ENCODE assay signal across 26 cellular contexts in the genomic region with DNA sequence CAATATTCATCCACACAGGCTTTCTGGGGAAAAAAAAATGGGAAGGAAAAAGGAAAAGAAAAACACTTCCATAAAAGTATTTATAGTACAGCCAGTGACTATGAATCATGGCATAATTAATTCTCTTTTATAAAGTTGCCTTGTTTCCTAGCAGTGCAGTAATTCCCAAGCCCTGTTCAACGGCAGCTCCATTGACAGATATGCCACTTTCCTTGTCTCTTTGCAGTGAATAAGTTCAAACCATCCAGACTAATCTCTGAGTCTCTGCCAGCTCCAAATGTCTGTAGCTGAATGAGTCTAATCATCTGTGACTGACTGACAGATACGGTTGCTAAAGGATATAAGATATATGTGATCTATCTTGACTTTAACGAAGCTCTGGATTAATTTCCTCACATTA. TPM values are rescaled to one million over a fixed set of nuclear protein-coding genes. Genes with fewer than 3 reads are reported as not detected.
DNase-seq lines count a peak whose midpoint lies in the region; ATAC-seq and TF ChIP-seq lines count a peak whose summit lies in the region.
"Had no signal": no experiment of that assay in that cellular context is flagged by ENCODE, and none has a peak within 500 bp of the region (broad histone marks: within the 10 kb centered on the region; RNA-seq: fewer than 3 reads in every experiment).

No MANE protein-coding gene starts in this region.

- no peak for TF ChIP-seq CTCF in PC-3 (conservative IDR thresholded peaks at IDR 0.05; ENCODE audit: low read depth, low read length)
- no peak for TF ChIP-seq CTCF in esophagus muscularis mucosa (IDR thresholded peaks at IDR 0.05)
- no peak for TF ChIP-seq CTCF in osteoblast (IDR thresholded peaks at IDR 0.05; ENCODE audit: extremely low read depth, low read depth, low read length)
- no peak for TF ChIP-seq CTCF in smooth muscle cell (IDR thresholded peaks at IDR 0.05; ENCODE audit: borderline replicate concordance, insufficient read depth, poor library complexity, severe bottlenecking)
- no peak for TF ChIP-seq CTCF in neural progenitor cell (IDR thresholded peaks at IDR 0.05)

- H3K79me2 ChIP-seq in PC-3 (ENCODE audit: low read length) = no peaks in the 10 kb centered on the region
- H3K79me2 ChIP-seq in osteoblast (ENCODE audit: insufficient read depth, low read length) = no peaks in the 10 kb centered on the region
- no peaks in the 10 kb centered on the region for H3K79me2 ChIP-seq in smooth muscle cell (ENCODE audit: low read depth)
- no peaks in the 10 kb centered on the region for H3K79me2 ChIP-seq in neural progenitor cell (ENCODE audit: low read depth)
- H3K79me2 ChIP-seq: parathyroid adenoma had no signal

- H3K36me3 Mint-ChIP-seq in immature natural killer cell = no peaks in the 10 kb centered on the region
- no peaks in the 10 kb centered on the region for H3K36me3 Mint-ChIP-seq in neural progenitor cell
- H3K36me3 Mint-ChIP-seq: naive thymus-derived CD8-positive, alpha-beta T cell; stimulated activated effector memory CD8-positive, alpha-beta T cell treated with anti-CD3 and anti-CD28 coated beads, Interleukin-12 subunit alpha, Interleukin-12 subunit beta, amount 100 ng/mL, for 72 hours had no signal

- H3K27me3 Mint-ChIP-seq in immature natural killer cell (ENCODE audit: low read depth in 3 of 3) (peaks cover 0 to 1% (median 0%) of the 10 kb centered on the region in 3 donors), neural progenitor cell (ENCODE audit: insufficient read depth, low read depth) (peaks cover 3% of the 10 kb centered on the region)
- H3K27me3 Mint-ChIP-seq: activated T-cell treated with anti-CD3 and anti-CD28 coated beads, Interleukin-2, amount 50 U/mL, for 24 hours had no signal

- no peak overlapping the region for H3K27ac Mint-ChIP-seq in immature natural killer cell
- no peak overlapping the region for H3K27ac Mint-ChIP-seq in neural progenitor cell
- H3K27ac Mint-ChIP-seq: activated CD8-positive, alpha-beta T cell treated with anti-CD3 and anti-CD28 coated beads, Interleukin-2, amount 10 ng/mL, durations not matched to agents 7 days and 5 days; activated T-cell treated with anti-CD3 and anti-CD28 coated beads, Interleukin-2, amount 50 U/mL, for 24 hours; H9; naive thymus-derived CD8-positive, alpha-beta T cell; stimulated activated effector memory CD8-positive, alpha-beta T cell treated with anti-CD3 and anti-CD28 coated beads, Interleukin-12 subunit alpha, Interleukin-12 subunit beta, amount 100 ng/mL, for 72 hours had no signal

- H3F3A ChIP-seq in PC-3 (ENCODE audit: low read length, unreplicated experiment) (no peaks in the 10 kb centered on the region), smooth muscle cell (ENCODE audit: low read depth) (no peaks in the 10 kb centered on the region), neural progenitor cell (ENCODE audit: low read depth) (no peaks in the 10 kb centered on the region)

- no peaks in the 10 kb centered on the region for H3K27me3 ChIP-seq in PC-3 (ENCODE audit: low read length)
- H3K27me3 ChIP-seq in esophagus muscularis mucosa = no peaks in the 10 kb centered on the region
- H3K27me3 ChIP-seq in osteoblast (ENCODE audit: insufficient read depth, low read length) = no peaks in the 10 kb centered on the region
- H3K27me3 ChIP-seq in smooth muscle cell (ENCODE audit: low read depth) = no peaks in the 10 kb centered on the region
- no peaks in the 10 kb centered on the region for H3K27me3 ChIP-seq in neural progenitor cell
- H3K27me3 ChIP-seq: adrenal gland, cardiac muscle cell, suprapubic skin had no signal

- H3K36me3 ChIP-seq in PC-3 (ENCODE audit: low read depth, low read length) (no peaks in the 10 kb centered on the region), esophagus muscularis mucosa (no peaks in the 10 kb centered on the region), osteoblast (ENCODE audit: insufficient read depth, low read length) (no peaks in the 10 kb centered on the region), smooth muscle cell (ENCODE audit: low read depth) (no peaks in the 10 kb centered on the region), neural progenitor cell (no peaks in the 10 kb centered on the region)
- H3K36me3 ChIP-seq: adrenal gland, cardiac muscle cell, suprapubic skin had no signal

- no peak overlapping the region for H3K9ac ChIP-seq in PC-3 (ENCODE audit: low read length)
- no peak overlapping the region for H3K9ac ChIP-seq in smooth muscle cell (ENCODE audit: low read depth)
- no peak overlapping the region for H3K9ac ChIP-seq in neural progenitor cell
- H3K9ac ChIP-seq: parathyroid adenoma had no signal

- H3K4me2 ChIP-seq in PC-3 (ENCODE audit: low read length) (no peak overlapping the region), osteoblast (ENCODE audit: insufficient read depth, low read length) (no peak overlapping the region), smooth muscle cell (no peak overlapping the region), neural progenitor cell (no peak overlapping the region)

- POLR2A ChIA-PET in PC-3 (lab: Charles Lee; ENCODE audit: unreplicated experiment) = interaction anchor here (0.5 kb wide), 1 partner anchor 76 kb away, joined by 5 read pairs; no protein-coding TSS in a partner anchor

- intact Hi-C loops in PC-3 (cut with micrococcal nuclease) (no loop called here), esophagus muscularis mucosa (cut with DNase I) (no loop called here)

- DNase-seq in COLO829 (ENCODE audit: low spot score) = peak; percentile 86
- DNase-seq in PC-3 = no peak
- no peak for DNase-seq in esophagus muscularis mucosa (ENCODE audit: extremely low spot score)
- peak; percentile 74 for DNase-seq in osteoblast (ENCODE audit: insufficient read length, low spot score, missing footprints)
- DNase-seq in immature natural killer cell = no peak
- DNase-seq in smooth muscle cell (lab: John Stamatoyannopoulos, UW; ENCODE audit: unreplicated experiment) = no peak
- DNase-seq in neural progenitor cell (ENCODE audit: low spot score) = no peak
- DNase-seq: activated CD4-positive, alpha-beta T cell treated with anti-CD3 and anti-CD28 coated beads for 1 hour; activated CD8-positive, alpha-beta T cell treated with anti-CD3 and anti-CD28 coated beads, Interleukin-2, amount 10 ng/mL, durations not matched to agents 7 days and 5 days; activated T-cell treated with anti-CD3 and anti-CD28 coated beads, Interleukin-2, amount 50 U/mL, for 24 hours; adrenal gland; H9; MM.1S; naive thymus-derived CD8-positive, alpha-beta T cell; NCI-H1436 treated with DMSO at 0.1 percent for 48 hours; stimulated activated CD4-positive, alpha-beta T cell treated with anti-CD3 and anti-CD28 coated beads, Interleukin-1b, Interleukin-23, amount 100 ng/mL, for 48 hours had no signal

- H3K4me1 ChIP-seq in PC-3 (ENCODE audit: insufficient read depth, low read length) (no peaks in the 10 kb centered on the region), esophagus muscularis mucosa (peaks cover 0 to 21% (median 17%) of the 10 kb centered on the region in 4 donors), osteoblast (ENCODE audit: insufficient read depth, low read length) (peaks cover 4% of the 10 kb centered on the region), smooth muscle cell (ENCODE audit: low read depth) (no peaks in the 10 kb centered on the region), neural progenitor cell (no peaks in the 10 kb centered on the region)

- no peak for TF ChIP-seq POLR2A in esophagus muscularis mucosa (IDR thresholded peaks at IDR 0.05; ENCODE audit: low read depth)

- H3K9me3 Mint-ChIP-seq in immature natural killer cell (peaks cover 0 to 6% (median 0%) of the 10 kb centered on the region in 6 donors), neural progenitor cell (no peaks in the 10 kb centered on the region)
- H3K9me3 Mint-ChIP-seq: activated T-cell treated with anti-CD3 and anti-CD28 coated beads, Interleukin-2, amount 50 U/mL, for 24 hours; H9; stimulated activated effector memory CD8-positive, alpha-beta T cell treated with anti-CD3 and anti-CD28 coated beads, Interleukin-12 subunit alpha, Interleukin-12 subunit beta, amount 100 ng/mL, for 72 hours had no signal

- H3K9me2 ChIP-seq in PC-3 (replicated peaks; ENCODE audit: low read length) = no peaks in the 10 kb centered on the region

- no peaks in the 10 kb centered on the region for H3K4me1 Mint-ChIP-seq in immature natural killer cell
- peaks cover 13% of the 10 kb centered on the region for H3K4me1 Mint-ChIP-seq in neural progenitor cell
- H3K4me1 Mint-ChIP-seq: naive thymus-derived CD8-positive, alpha-beta T cell; stimulated activated effector memory CD8-positive, alpha-beta T cell treated with anti-CD3 and anti-CD28 coated beads, Interleukin-12 subunit alpha, Interleukin-12 subunit beta, amount 100 ng/mL, for 72 hours had no signal

- H3K4me3 Mint-ChIP-seq in immature natural killer cell (no peak overlapping the region), neural progenitor cell (no peak overlapping the region)
- H3K4me3 Mint-ChIP-seq: activated CD8-positive, alpha-beta T cell treated with anti-CD3 and anti-CD28 coated beads, Interleukin-2, amount 10 ng/mL, durations not matched to agents 7 days and 5 days; activated T-cell treated with anti-CD3 and anti-CD28 coated beads, Interleukin-2, amount 50 U/mL, for 24 hours; H9; naive thymus-derived CD8-positive, alpha-beta T cell; stimulated activated effector memory CD8-positive, alpha-beta T cell treated with anti-CD3 and anti-CD28 coated beads, Interleukin-12 subunit alpha, Interleukin-12 subunit beta, amount 100 ng/mL, for 72 hours had no signal

- CTCF ChIA-PET in PC-3 (lab: Charles Lee) = no interaction called here

- no peaks in the 10 kb centered on the region for H4K20me1 ChIP-seq in PC-3 (ENCODE audit: low read length)
- H4K20me1 ChIP-seq in osteoblast (ENCODE audit: insufficient read depth, low read length) = no peaks in the 10 kb centered on the region
- no peaks in the 10 kb centered on the region for H4K20me1 ChIP-seq in smooth muscle cell (ENCODE audit: low read depth)
- no peaks in the 10 kb centered on the region for H4K20me1 ChIP-seq in neural progenitor cell (ENCODE audit: low read depth)

- H3K4me3 ChIP-seq in PC-3 (ENCODE audit: low read length) = no peak overlapping the region
- H3K4me3 ChIP-seq in esophagus muscularis mucosa = no peak overlapping the region
- H3K4me3 ChIP-seq in osteoblast (ENCODE audit: insufficient read depth, low read length) = no peak overlapping the region
- H3K4me3 ChIP-seq in smooth muscle cell = no peak overlapping the region
- no peak overlapping the region for H3K4me3 ChIP-seq in neural progenitor cell
- H3K4me3 ChIP-seq: adrenal gland, cardiac muscle cell, suprapubic skin had no signal

- H3K9me3 ChIP-seq in PC-3 (ENCODE audit: low read length) (no peaks in the 10 kb centered on the region), esophagus muscularis mucosa (no peaks in the 10 kb centered on the region), osteoblast (ENCODE audit: low read depth, low read length) (no peaks in the 10 kb centered on the region), smooth muscle cell (replicated peaks; ENCODE audit: low read depth) (no peaks in the 10 kb centered on the region), neural progenitor cell (ENCODE audit: low read depth) (no peaks in the 10 kb centered on the region)
- H3K9me3 ChIP-seq: adrenal gland, suprapubic skin had no signal

- peak; percentile 58 for ATAC-seq in PC-3
- no peak for ATAC-seq in HG03139 (IDR thresholded peaks at IDR 0.05; ENCODE audit: unreplicated experiment)
- ATAC-seq: activated CD8-positive, alpha-beta T cell treated with anti-CD3 and anti-CD28 coated beads, Interleukin-2, amount 10 ng/mL, durations not matched to agents 7 days and 5 days; naive thymus-derived CD8-positive, alpha-beta T cell; Right ventricle myocardium inferior; stimulated activated effector memory CD8-positive, alpha-beta T cell treated with anti-CD3 and anti-CD28 coated beads, Interleukin-12 subunit alpha, Interleukin-12 subunit beta, amount 100 ng/mL, for 72 hours had no signal

- 55% methylated on average over 3 of the region's 3 CpGs for WGBS in esophagus muscularis mucosa
- WGBS in smooth muscle cell (ENCODE audit: low lambda C conversion rate) = 48% methylated on average over 3 of the region's 3 CpGs

- H2AFZ ChIP-seq in PC-3 (ENCODE audit: low read length) (no peak overlapping the region), osteoblast (ENCODE audit: low read length) (no peak overlapping the region), smooth muscle cell (ENCODE audit: low read depth) (no peak overlapping the region), neural progenitor cell (replicated peaks) (no peak overlapping the region)
- H2AFZ ChIP-seq: parathyroid adenoma had no signal

- TF ChIP-seq EP300 in esophagus muscularis mucosa (IDR thresholded peaks at IDR 0.05) = no peak

- BruUV-seq in PC-3 (replicated peaks; lab: Mats Ljungman, UMichigan) = no TSS peak

- H3K27ac ChIP-seq in PC-3 (ENCODE audit: low read length) (no peak overlapping the region), esophagus muscularis mucosa (replicated peaks in 1 of 4) (peak overlapping the region; percentile 28 to 63 (median 58)), osteoblast (ENCODE audit: low read depth, low read length) (no peak overlapping the region), smooth muscle cell (ENCODE audit: low read depth) (no peak overlapping the region), neural progenitor cell (no peak overlapping the region)
- H3K27ac ChIP-seq: adrenal gland, cardiac muscle cell, epithelial cell of prostate, parathyroid adenoma, suprapubic skin had no signal

RNA-seq across cellular contexts. Expression of a gene that starts 52.9 kb away (rescaled TPM):
- not detected in 2 replicates for total RNA-seq in PC-3 (2014; rRNA removed)
- total RNA-seq in esophagus muscularis mucosa = under 1 TPM in 3 of 4 donors, not detected in 1; 0.78 to 0.86 (median 0.83) TPM
- total RNA-seq in osteoblast = not detected in 2 replicates
- not detected for polyA plus RNA-seq in immature natural killer cell
- total RNA-seq in smooth muscle cell = not detected in 2 replicates
- polyA plus RNA-seq in smooth muscle cell = 0.09 TPM in 1 of 2 replicates, not detected in the other
- not detected in 2 replicates for total RNA-seq in neural progenitor cell (ENCODE audit: low replicate concordance)
- total RNA-seq: activated CD8-positive, alpha-beta T cell treated with anti-CD3 and anti-CD28 coated beads, Interleukin-2, amount 10 ng/mL, durations not matched to agents 7 days and 5 days; cardiac muscle cell; dermis microvascular lymphatic vessel endothelial cell; H9; lung microvascular endothelial cell; naive thymus-derived CD8-positive, alpha-beta T cell; OCI-LY7; Right ventricle myocardium inferior; suprapubic skin had no signal
- polyA plus RNA-seq: cardiac muscle cell; naive thymus-derived CD8-positive, alpha-beta T cell had no signal

Comparison
In these comparisons a context has a peak if more than half of its experiments do, and no peak if none do; other contexts are left out.
1. DNase-seq: peak in COLO829 (single experiment) and osteoblast (single experiment); none in PC-3 (single experiment), esophagus muscularis mucosa (single experiment), immature natural killer cell (0 of 3), smooth muscle cell (single experiment) and neural progenitor cell (single experiment).
2. H3K27ac ChIP-seq: peak in esophagus muscularis mucosa (4 of 4); none in PC-3 (single experiment), osteoblast (single experiment), smooth muscle cell (single experiment) and neural progenitor cell (single experiment).